ENCODE assay signal across 8 cellular contexts in the genomic region with DNA sequence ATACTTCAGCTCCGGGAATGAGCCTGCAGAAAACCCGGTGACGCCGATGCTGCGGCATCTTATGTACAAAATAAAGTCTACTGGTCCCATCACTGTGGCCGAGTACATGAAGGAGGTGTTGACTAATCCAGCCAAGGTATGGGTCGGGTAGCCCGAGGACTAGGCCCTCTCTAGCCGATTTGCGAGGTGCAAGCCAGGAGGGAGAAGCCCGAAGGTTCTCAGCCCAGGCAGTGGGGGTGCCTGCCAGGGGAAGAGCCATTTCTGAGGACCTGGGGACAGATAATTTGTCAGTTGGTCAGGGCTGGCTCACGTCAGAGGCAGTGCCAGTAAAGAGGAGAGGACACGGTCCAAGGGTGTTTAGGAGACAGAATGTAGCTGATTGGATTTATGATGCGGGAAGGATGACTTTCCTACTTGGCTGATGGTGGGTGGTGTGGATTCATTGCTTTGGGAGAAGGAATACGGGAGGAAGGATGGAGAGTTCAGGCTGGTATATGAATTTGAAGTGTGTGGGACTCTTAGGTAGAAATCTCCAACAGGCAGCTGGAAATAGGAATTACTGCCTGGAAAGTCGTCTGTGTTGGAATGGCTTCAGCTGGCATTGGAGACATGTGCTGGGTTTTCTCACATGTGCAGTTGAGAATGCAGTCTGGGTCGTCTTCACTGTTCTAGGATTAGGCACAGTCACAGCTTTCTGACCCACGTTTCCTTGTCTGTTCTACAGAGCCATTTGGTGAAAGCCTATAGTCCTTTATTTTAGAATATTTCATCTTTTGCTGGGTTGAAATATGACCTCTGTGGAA. TPM values are rescaled to one million over a fixed set of nuclear protein-coding genes. Genes with fewer than 3 reads are reported as not detected.
DNase-seq lines count a peak whose midpoint lies in the region; ATAC-seq, FAIRE-seq and TF ChIP-seq lines count a peak whose summit lies in the region.

No MANE protein-coding gene starts in this region.

- H3K4me1 ChIP-seq in PC-9 (replicated peaks; ENCODE audit: insufficient read depth) (peaks cover 26% of the 10 kb centered on the region), muscle layer of duodenum (ENCODE audit: control insufficient read depth in 1 of 2, insufficient read depth in 2 of 2, low read length in 2 of 2) (peaks cover 17 to 26% of the 10 kb centered on the region in 2 donors)

- H3K4me1 Mint-ChIP-seq in endothelial cell (ENCODE audit: unreplicated experiment), result peaks cover 2% of the 10 kb centered on the region

- H4K20me1 ChIP-seq in PC-9 (ENCODE audit: insufficient read depth), result peaks cover 7% of the 10 kb centered on the region; the same call in 1 of the 2 replicates

- no TSS peak for BruUV-seq in PC-9 (replicated peaks; lab: Mats Ljungman, UMichigan)

- ATAC-seq in GM19395 (IDR thresholded peaks at IDR 0.05; ENCODE audit: unreplicated experiment) (peak; percentile 16), omental fat pad (ENCODE audit: low FRiP score) (no peak)

- POLR2A ChIA-PET in PC-9 (lab: Charles Lee; ENCODE audit: unreplicated experiment), result interaction anchor here (0.5 kb wide), 1 partner anchor 51 kb away, joined by 3 read pairs; no protein-coding TSS in a partner anchor

- intact Hi-C loops in PC-9 (cut with micrococcal nuclease; ENCODE audit: unreplicated experiment), result loop anchor here (5.0 kb wide), 1 partner anchor 75 kb away; the partner anchor contains the start of gene EIF2AK2

- H3K9me3 Mint-ChIP-seq in endothelial cell (ENCODE audit: unreplicated experiment), result no peaks in the 10 kb centered on the region

- peaks cover 4% of the 10 kb centered on the region; the same call in 1 of the 2 replicates for H3F3A ChIP-seq in PC-9 (ENCODE audit: insufficient read depth, low read depth)

- H3K27ac ChIP-seq in PC-9 (peak overlapping the region; percentile 67), muscle layer of duodenum (ENCODE audit: low read length) (peak overlapping the region; percentile 93)

- H3K27me3 Mint-ChIP-seq in endothelial cell (ENCODE audit: unreplicated experiment), result no peaks in the 10 kb centered on the region

- in situ Hi-C loops in KBM-7 (cut with MboI; ENCODE audit: low pct_unique_long_range_greater_than_20kb, low sequenced_read_pairs), result no loop called here

- FAIRE-seq in RCC 7860 (lab: Jason Lieb, UNC), result no peak

- H2AFZ ChIP-seq in PC-9, result peak overlapping the region; percentile 99

- H3K27me3 ChIP-seq in PC-9 (ENCODE audit: insufficient read depth, low read depth), result no peaks in the 10 kb centered on the region
- no peaks in the 10 kb centered on the region for H3K27me3 ChIP-seq in muscle layer of duodenum (ENCODE audit: low read depth, low read length)

- H3K4me2 ChIP-seq in PC-9, result peak overlapping the region; percentile 96

- DNase-seq in AG08396 (ENCODE audit: low spot score), result peak; percentile 24
- DNase-seq in PC-9, result no peak
- DNase-seq in endothelial cell (ENCODE audit: low spot score), result peak; percentile 12
- DNase-seq in omental fat pad (ENCODE audit: low spot score), result no peak
- DNase-seq in KBM-7, result no peak
- no peak for DNase-seq in RCC 7860 (ENCODE audit: low spot score)

- peaks cover 15% of the 10 kb centered on the region for H3K36me3 Mint-ChIP-seq in endothelial cell (ENCODE audit: low read depth, unreplicated experiment)

- peaks cover 79% of the 10 kb centered on the region for H3K79me2 ChIP-seq in PC-9 (ENCODE audit: low read depth)

- H3K4me3 ChIP-seq in PC-9 (peak overlapping the region; percentile 88), muscle layer of duodenum (ENCODE audit: low read depth in 1 of 2, low read length in 2 of 2) (peak overlapping the region; percentile 85 to 95)

- peaks cover 12% of the 10 kb centered on the region; the same call in 1 of the 2 replicates for H3K36me3 ChIP-seq in PC-9 (ENCODE audit: low read depth)
- peaks cover 11 to 16% of the 10 kb centered on the region in 2 donors for H3K36me3 ChIP-seq in muscle layer of duodenum (ENCODE audit: control insufficient read depth in 1 of 2, insufficient read depth in 2 of 2, low read length in 2 of 2)

- no peaks in the 10 kb centered on the region for H3K9me3 ChIP-seq in PC-9 (ENCODE audit: insufficient read depth, low read depth)
- no peaks in the 10 kb centered on the region for H3K9me3 ChIP-seq in muscle layer of duodenum (ENCODE audit: control insufficient read depth in 1 of 2, low read length in 2 of 2)

- no peak for TF ChIP-seq CTCF in PC-9 (conservative IDR thresholded peaks at IDR 0.05)
- TF ChIP-seq CTCF in endothelial cell (IDR thresholded peaks at IDR 0.05; ENCODE audit: unreplicated experiment), result no peak
- no peak for TF ChIP-seq CTCF in omental fat pad (IDR thresholded peaks at IDR 0.05)

- H3K4me3 Mint-ChIP-seq in endothelial cell (ENCODE audit: unreplicated experiment), result no peak overlapping the region

- no peak overlapping the region for H3K27ac Mint-ChIP-seq in endothelial cell (ENCODE audit: unreplicated experiment)

- no peaks in the 10 kb centered on the region for H3K9me2 ChIP-seq in PC-9 (ENCODE audit: insufficient read depth)

- CTCF ChIA-PET in PC-9 (lab: Charles Lee), result no interaction called here

RNA-seq across cellular contexts. Expression of gene NDUFAF7, which starts 0.9 kb away (rescaled TPM):
- total RNA-seq in PC-9 (2021), result 18.8 and 21.9 TPM in 2 replicates
- 16.6 TPM for total RNA-seq in endothelial cell (ENCODE audit: unreplicated experiment)
- 10 to 100 TPM; 11.9 to 17.3 (median 12.5) TPM for total RNA-seq in omental fat pad

RNA-seq across cellular contexts. Expression of gene CEBPZ, which starts 0.9 kb away (rescaled TPM):
- 29.2 and 35.7 TPM in 2 replicates for total RNA-seq in PC-9 (2021)
- 41.2 TPM for total RNA-seq in endothelial cell (ENCODE audit: unreplicated experiment)
- 10 to 100 TPM; 30.6 to 67.3 (median 40.9) TPM for total RNA-seq in omental fat pad

RNA-seq across cellular contexts. Expression of gene CEBPZOS, which starts 36.0 kb away (rescaled TPM):
- 46.5 and 53.2 TPM in 2 replicates for total RNA-seq in PC-9 (2021)
- total RNA-seq in endothelial cell (ENCODE audit: unreplicated experiment), result 18.5 TPM
- 10 to 100 TPM; 14.1 to 23.7 (median 20.1) TPM for total RNA-seq in omental fat pad

RNA-seq across cellular contexts. Expression of gene SULT6B1, which starts 43.9 kb away (rescaled TPM):
- total RNA-seq in PC-9 (2021), result not detected in 2 replicates
- total RNA-seq in endothelial cell (ENCODE audit: unreplicated experiment), result not detected
- not detected for total RNA-seq in omental fat pad

Comparison
In these comparisons a context has a peak if more than half of its experiments do, and no peak if none do; other contexts are left out.
1. DNase-seq: peak in AG08396 (single experiment) and endothelial cell (single experiment); none in PC-9 (0 of 2), omental fat pad (single experiment), KBM-7 (single experiment) and RCC 7860 (single experiment).